Comparison of ENCODE assay signal across 9 cellular contexts in genomic region chr3:129002573-129003569, GRCh38. TPM values are rescaled to one million over a fixed set of nuclear protein-coding genes. Genes with fewer than 3 reads are reported as not detected.
A peak's percentile ranks its signal among the peaks of the same experiment; 100 is the strongest.
DNase-seq lines count a peak whose midpoint lies in the region; ATAC-seq, FAIRE-seq and TF ChIP-seq lines count a peak whose summit lies in the region.
"Had no signal": no experiment of that assay in that cellular context is flagged by ENCODE, and none has a peak within 500 bp of the region (broad histone marks: within the 10 kb centered on the region; RNA-seq: fewer than 3 reads in every experiment).

No MANE protein-coding gene starts in this region.

- H3K27ac Mint-ChIP-seq in brain = peak overlapping the region in 4 of 5 experiments; percentile 9 to 83 (median 34)
- H3K27ac Mint-ChIP-seq in naive thymus-derived CD8-positive, alpha-beta T cell = peak overlapping the region in 4 of 10 donors; percentile 13 to 81 (median 48)

- TF ChIP-seq RAD21 in HepG2 (CRISPR knock-in tag; IDR thresholded peaks at IDR 0.05) = no peak

- H3K36me3 Mint-ChIP-seq in brain = no peaks in the 10 kb centered on the region
- peaks cover 0 to 2% (median 0%) of the 10 kb centered on the region in 3 donors for H3K36me3 Mint-ChIP-seq in naive thymus-derived CD8-positive, alpha-beta T cell

- H3K79me2 ChIP-seq in HepG2 (ENCODE audit: insufficient read depth, low read length) = no peaks in the 10 kb centered on the region

- CTCF ChIA-PET in HepG2 (lab: Yijun Ruan, JAX; ENCODE audit: low intra/inter-chr PET ratio, low total read pairs) = no interaction called here

- no peak overlapping the region for H2AFZ ChIP-seq in HepG2 (ENCODE audit: low read length)

- intact Hi-C loops in HepG2 (cut with micrococcal nuclease; ENCODE audit: unreplicated experiment) = no loop called here
- intact Hi-C loops in right lobe of liver (cut with DNase I) = no loop called here

- peak overlapping the region; percentile 78 for H3K4me2 ChIP-seq in HepG2 (ENCODE audit: low read depth, low read length)

- H3K27me3 ChIP-seq in HepG2 (ENCODE audit: control insufficient read depth in 1 of 2, insufficient read depth in 2 of 2, low read length in 2 of 2) = peaks cover 0 to 46% of the 10 kb centered on the region in 2 experiments
- H3K27me3 ChIP-seq in right lobe of liver = peaks cover 0 to 11% of the 10 kb centered on the region in 2 donors

- TF ChIP-seq POLR2A in HepG2 (IDR thresholded peaks at IDR 0.05; ENCODE audit: insufficient read depth in 1 of 2, low read depth in 2 of 2, low read length in 2 of 2) = no peak
- no peak for TF ChIP-seq POLR2A in right lobe of liver (IDR thresholded peaks at IDR 0.05)

- no peak for FAIRE-seq in HepG2 (lab: Jason Lieb, UNC)

- peak overlapping the region in 2 of 3 experiments; percentile 21 to 64; a peak in 3 of 6 replicates for H3K4me3 ChIP-seq in HepG2 (replicated peaks in 1 of 3; ENCODE audit: insufficient read depth in 1 of 3, low read depth in 2 of 3, low read length in 3 of 3)
- no peak overlapping the region for H3K4me3 ChIP-seq in right lobe of liver

- DNase-seq in HepG2 (ENCODE audit: low spot score) = no peak
- no peak for DNase-seq in right lobe of liver
- DNase-seq in naive thymus-derived CD8-positive, alpha-beta T cell = peak in 1 of 10 donors; percentile 55
- DNase-seq in cortex of kidney (lab: John Stamatoyannopoulos, UW) = no peak
- DNase-seq in KBM-7 = no peak
- DNase-seq in COLO829 (ENCODE audit: low spot score) = no peak
- no peak for DNase-seq in NCI-H1694 treated with DMSO at 0.1 percent for 48 hours (lab: John Stamatoyannopoulos, UW)

- in situ Hi-C loops in HepG2 (cut with HindIII; ENCODE audit: extremely low pct_ligation_motif_present, low pct_unique_long_range_greater_than_20kb) = no loop called here
- in situ Hi-C loops in KBM-7 (cut with MboI; ENCODE audit: low pct_unique_long_range_greater_than_20kb, low sequenced_read_pairs) = no loop called here

- H3K36me3 ChIP-seq in HepG2 (replicated peaks in 1 of 2; ENCODE audit: control insufficient read depth in 1 of 2, insufficient read depth in 2 of 2, low read length in 2 of 2) = no peaks in the 10 kb centered on the region; a peak in 1 of 5 replicates
- no peaks in the 10 kb centered on the region for H3K36me3 ChIP-seq in right lobe of liver

- POLR2A ChIA-PET in HepG2 (lab: Yijun Ruan, JAX) = interaction anchor here (1.7 kb wide), 1 partner anchor 13 kb away, joined by 3 read pairs; no protein-coding TSS in a partner anchor
- POLR2A ChIA-PET in naive thymus-derived CD8-positive, alpha-beta T cell (lab: Charles Lee) = interaction anchor here (0.7 to 16.3 kb wide), 12 partner anchors 9 to 194 kb away, joined by 3 to 257 read pairs (median 5); partner anchors contain the start of genes CFAP92 and RAB43

- no TSS peak for BruUV-seq in HepG2 (replicated peaks; lab: Mats Ljungman, UMichigan)

- H3K27me3 Mint-ChIP-seq in brain = peaks cover 48% of the 10 kb centered on the region
- H3K27me3 Mint-ChIP-seq in naive thymus-derived CD8-positive, alpha-beta T cell = peaks cover 8 to 23% (median 17%) of the 10 kb centered on the region in 5 donors

- H3K4me3 Mint-ChIP-seq in brain = peak overlapping the region; percentile 78 to 86 (median 85)
- H3K4me3 Mint-ChIP-seq in naive thymus-derived CD8-positive, alpha-beta T cell = peak overlapping the region; percentile 65 to 91 (median 78)

- no peak for TF ChIP-seq CTCF in HepG2 (CRISPR knock-in tag; IDR thresholded peaks at IDR 0.05)
- no peak for TF ChIP-seq CTCF in right lobe of liver (IDR thresholded peaks at IDR 0.05)
- no peak for TF ChIP-seq CTCF in brain (conservative IDR thresholded peaks at IDR 0.05)

- WGBS in HepG2 (ENCODE audit: low lambda C conversion rate) = 50% methylated on average over 27 of the region's 28 CpGs
- 44% methylated on average over 17 of the region's 28 CpGs for WGBS in right lobe of liver (ENCODE audit: insufficient coverage, low coverage, low lambda C conversion rate, missing lambda C conversion rate)

- H3K9ac ChIP-seq in HepG2 (ENCODE audit: insufficient read depth, low read depth, low read length) = peak overlapping the region; percentile 22; the same call in 1 of the 2 replicates

- no peak for TF ChIP-seq EP300 in HepG2 (IDR thresholded peaks at IDR 0.05; ENCODE audit: low read depth in 2 of 2, low read length in 2 of 2)
- no peak for TF ChIP-seq EP300 in HepG2 (CRISPR knock-in tag; IDR thresholded peaks at IDR 0.05; ENCODE audit: borderline replicate concordance)

- H3K27ac ChIP-seq in HepG2 (ENCODE audit: extremely low read length, insufficient read depth, low read length) (no peak overlapping the region), right lobe of liver (no peak overlapping the region)

- ATAC-seq in HepG2 (peak; percentile 6; the same call in 1 of the 3 replicates), right lobe of liver (no peak)
- no peak for ATAC-seq in naive thymus-derived CD8-positive, alpha-beta T cell

- H3K4me1 ChIP-seq in HepG2 (ENCODE audit: insufficient read depth, low read length) (peaks cover 62% of the 10 kb centered on the region), right lobe of liver (peaks cover 0 to 15% (median 0%) of the 10 kb centered on the region in 4 donors)

- H3K9me3 Mint-ChIP-seq in brain = no peaks in the 10 kb centered on the region
- H3K9me3 Mint-ChIP-seq in naive thymus-derived CD8-positive, alpha-beta T cell = no peaks in the 10 kb centered on the region

- H4K20me1 ChIP-seq in HepG2 (ENCODE audit: insufficient read depth, low read length) = no peaks in the 10 kb centered on the region

- H3K4me1 Mint-ChIP-seq in brain = peaks cover 58% of the 10 kb centered on the region
- peaks cover 28 to 65% (median 60%) of the 10 kb centered on the region in 4 donors for H3K4me1 Mint-ChIP-seq in naive thymus-derived CD8-positive, alpha-beta T cell

- H3K9me3 ChIP-seq in HepG2 (ENCODE audit: low read length) (no peaks in the 10 kb centered on the region), right lobe of liver (no peaks in the 10 kb centered on the region)

RNA-seq across cellular contexts. Expression of gene EFCC1, which starts 1.8 kb away (rescaled TPM):
- total RNA-seq in HepG2 (2016; rRNA removed; fragmentation: Illumina TruSeq; extraction: Trizol) (not detected in 2 replicates), right lobe of liver (1 to 10 TPM in 2 of 6 experiments, under 1 TPM in 4; 0.25 to 1.5 (median 0.39) TPM)
- not detected in 2 replicates for total RNA-seq in HepG2 (2016; cell fraction: cytosol; rRNA removed; fragmentation: Illumina TruSeq; extraction: Trizol; ENCODE audit: low read depth)
- not detected in 2 replicates for total RNA-seq in HepG2 (2016; cell fraction: insoluble cytoplasmic fraction; rRNA removed; fragmentation: Illumina TruSeq; extraction: Trizol)
- total RNA-seq in HepG2 (2016; cell fraction: membrane; rRNA removed; fragmentation: Illumina TruSeq; extraction: Trizol) = not detected in 2 replicates
- total RNA-seq in HepG2 (2016; cell fraction: nucleus; rRNA removed; fragmentation: Illumina TruSeq; extraction: Trizol) = not detected in 2 replicates
- polyA plus RNA-seq in HepG2 (2011; rRNA removed) (0.03 TPM in 1 of 2 replicates, not detected in the other), brain (ENCODE audit: insufficient read depth, low read depth, low replicate concordance) (0.97 TPM)
- polyA plus RNA-seq in HepG2 (2011; cell fraction: cytosol; rRNA removed) = 0.03 TPM in 1 of 2 replicates, not detected in the other
- polyA plus RNA-seq in HepG2 (2011; cell fraction: nucleus; rRNA removed) = 0.08 TPM in 1 of 2 replicates, not detected in the other
- polyA plus RNA-seq in HepG2 (2012) = not detected in 2 replicates
- polyA plus RNA-seq in HepG2 (2016; cell fraction: cytosol; fragmentation: Illumina TruSeq; extraction: Trizol; ENCODE audit: low read depth) = not detected in 2 replicates
- not detected in 2 replicates for polyA plus RNA-seq in HepG2 (2016; cell fraction: insoluble cytoplasmic fraction; fragmentation: Illumina TruSeq; extraction: Trizol; ENCODE audit: low read depth)
- polyA plus RNA-seq in HepG2 (2016; cell fraction: membrane; fragmentation: Illumina TruSeq; extraction: Trizol; ENCODE audit: low read depth) = not detected in 2 replicates
- not detected in 2 replicates for polyA plus RNA-seq in HepG2 (2016; cell fraction: nucleus; fragmentation: Illumina TruSeq; extraction: Trizol; ENCODE audit: insufficient read depth, low read depth)
- polyA minus RNA-seq in HepG2 (2011; rRNA and poly(A)+ RNA removed; ENCODE audit: low replicate concordance) = not detected in 2 replicates
- not detected in 2 replicates for polyA minus RNA-seq in HepG2 (2011; cell fraction: cytosol; rRNA and poly(A)+ RNA removed)
- not detected in 2 replicates for polyA minus RNA-seq in HepG2 (2011; cell fraction: nucleus; rRNA and poly(A)+ RNA removed)
- total RNA-seq in naive thymus-derived CD8-positive, alpha-beta T cell = under 1 TPM; 0.52 to 0.69 TPM
- under 1 TPM; 0.21 to 0.47 (median 0.32) TPM for polyA plus RNA-seq in naive thymus-derived CD8-positive, alpha-beta T cell

RNA-seq across cellular contexts. Expression of gene CFAP92, which starts 9.0 kb away (rescaled TPM):
- 0.45 and 0.46 TPM in 2 replicates for total RNA-seq in HepG2 (2016; rRNA removed; fragmentation: Illumina TruSeq; extraction: Trizol)
- 1.1 and 1.3 TPM in 2 replicates for total RNA-seq in HepG2 (2016; cell fraction: cytosol; rRNA removed; fragmentation: Illumina TruSeq; extraction: Trizol; ENCODE audit: low read depth)
- 0.13 and 0.54 TPM in 2 replicates for total RNA-seq in HepG2 (2016; cell fraction: insoluble cytoplasmic fraction; rRNA removed; fragmentation: Illumina TruSeq; extraction: Trizol)
- 1.2 and 1.5 TPM in 2 replicates for total RNA-seq in HepG2 (2016; cell fraction: membrane; rRNA removed; fragmentation: Illumina TruSeq; extraction: Trizol)
- total RNA-seq in HepG2 (2016; cell fraction: nucleus; rRNA removed; fragmentation: Illumina TruSeq; extraction: Trizol) = 0.38 TPM in 1 of 2 replicates, not detected in the other
- 0.18 and 0.20 TPM in 2 replicates for polyA plus RNA-seq in HepG2 (2011; rRNA removed)
- polyA plus RNA-seq in HepG2 (2011; cell fraction: cytosol; rRNA removed) = 0.13 TPM in 2 replicates
- polyA plus RNA-seq in HepG2 (2011; cell fraction: nucleus; rRNA removed) = 0.09 TPM in 1 of 2 replicates, not detected in the other
- 0.40 and 0.64 TPM in 2 replicates for polyA plus RNA-seq in HepG2 (2012)
- 1.2 and 2.4 TPM in 2 replicates for polyA plus RNA-seq in HepG2 (2016; cell fraction: cytosol; fragmentation: Illumina TruSeq; extraction: Trizol; ENCODE audit: low read depth)
- 0.73 and 1.0 TPM in 2 replicates for polyA plus RNA-seq in HepG2 (2016; cell fraction: insoluble cytoplasmic fraction; fragmentation: Illumina TruSeq; extraction: Trizol; ENCODE audit: low read depth)
- 1.4 and 1.6 TPM in 2 replicates for polyA plus RNA-seq in HepG2 (2016; cell fraction: membrane; fragmentation: Illumina TruSeq; extraction: Trizol; ENCODE audit: low read depth)
- polyA plus RNA-seq in HepG2 (2016; cell fraction: nucleus; fragmentation: Illumina TruSeq; extraction: Trizol; ENCODE audit: insufficient read depth, low read depth) = 0.68 and 1.4 TPM in 2 replicates
- polyA minus RNA-seq in HepG2 (2011; rRNA and poly(A)+ RNA removed; ENCODE audit: low replicate concordance) = not detected in 2 replicates
- 0.09 TPM in 1 of 2 replicates, not detected in the other for polyA minus RNA-seq in HepG2 (2011; cell fraction: cytosol; rRNA and poly(A)+ RNA removed)
- polyA minus RNA-seq in HepG2 (2011; cell fraction: nucleus; rRNA and poly(A)+ RNA removed) = 0.12 TPM in 1 of 2 replicates, not detected in the other
- under 1 TPM in 4 of 6 experiments, not detected in 2; 0.05 to 0.21 (median 0.08) TPM for total RNA-seq in right lobe of liver
- polyA plus RNA-seq in brain (ENCODE audit: insufficient read depth, low read depth, low replicate concordance) = 0.27 TPM
- total RNA-seq in naive thymus-derived CD8-positive, alpha-beta T cell = 1 to 10 TPM; 1.7 to 2.0 TPM
- under 1 TPM; 0.18 to 0.23 (median 0.20) TPM for polyA plus RNA-seq in naive thymus-derived CD8-positive, alpha-beta T cell

RNA-seq across cellular contexts. Expression of gene GP9, which starts 57.7 kb away (rescaled TPM):
- total RNA-seq in HepG2 (2016; rRNA removed; fragmentation: Illumina TruSeq; extraction: Trizol) (not detected in 2 replicates), right lobe of liver (under 1 TPM in 1 of 6 experiments, not detected in 5; 0.50 TPM)
- total RNA-seq in HepG2 (2016; cell fraction: cytosol; rRNA removed; fragmentation: Illumina TruSeq; extraction: Trizol; ENCODE audit: low read depth) = not detected in 2 replicates
- total RNA-seq in HepG2 (2016; cell fraction: insoluble cytoplasmic fraction; rRNA removed; fragmentation: Illumina TruSeq; extraction: Trizol) = not detected in 2 replicates
- not detected in 2 replicates for total RNA-seq in HepG2 (2016; cell fraction: membrane; rRNA removed; fragmentation: Illumina TruSeq; extraction: Trizol)
- not detected in 2 replicates for total RNA-seq in HepG2 (2016; cell fraction: nucleus; rRNA removed; fragmentation: Illumina TruSeq; extraction: Trizol)
- polyA plus RNA-seq in HepG2 (2011; rRNA removed) (not detected in 2 replicates), brain (ENCODE audit: insufficient read depth, low read depth, low replicate concordance) (not detected)
- polyA plus RNA-seq in HepG2 (2011; cell fraction: cytosol; rRNA removed) = not detected in 2 replicates
- not detected in 2 replicates for polyA plus RNA-seq in HepG2 (2011; cell fraction: nucleus; rRNA removed)
- not detected in 2 replicates for polyA plus RNA-seq in HepG2 (2012)
- not detected in 2 replicates for polyA plus RNA-seq in HepG2 (2016; cell fraction: cytosol; fragmentation: Illumina TruSeq; extraction: Trizol; ENCODE audit: low read depth)
- not detected in 2 replicates for polyA plus RNA-seq in HepG2 (2016; cell fraction: insoluble cytoplasmic fraction; fragmentation: Illumina TruSeq; extraction: Trizol; ENCODE audit: low read depth)
- polyA plus RNA-seq in HepG2 (2016; cell fraction: membrane; fragmentation: Illumina TruSeq; extraction: Trizol; ENCODE audit: low read depth) = not detected in 2 replicates
- not detected in 2 replicates for polyA plus RNA-seq in HepG2 (2016; cell fraction: nucleus; fragmentation: Illumina TruSeq; extraction: Trizol; ENCODE audit: insufficient read depth, low read depth)
- not detected in 2 replicates for polyA minus RNA-seq in HepG2 (2011; rRNA and poly(A)+ RNA removed; ENCODE audit: low replicate concordance)
- not detected in 2 replicates for polyA minus RNA-seq in HepG2 (2011; cell fraction: cytosol; rRNA and poly(A)+ RNA removed)
- not detected in 2 replicates for polyA minus RNA-seq in HepG2 (2011; cell fraction: nucleus; rRNA and poly(A)+ RNA removed)
- not detected for total RNA-seq in naive thymus-derived CD8-positive, alpha-beta T cell
- polyA plus RNA-seq in naive thymus-derived CD8-positive, alpha-beta T cell = not detected
- total RNA-seq: dermis blood vessel endothelial cell had no signal

Comparison
In these comparisons a context has a peak if more than half of its experiments do, and no peak if none do; other contexts are left out.
1. H3K4me3 ChIP-seq: peak in HepG2 (2 of 3); none in right lobe of liver (0 of 3).